Comparison of ENCODE assay signal across 8 cellular contexts in the genomic region with DNA sequence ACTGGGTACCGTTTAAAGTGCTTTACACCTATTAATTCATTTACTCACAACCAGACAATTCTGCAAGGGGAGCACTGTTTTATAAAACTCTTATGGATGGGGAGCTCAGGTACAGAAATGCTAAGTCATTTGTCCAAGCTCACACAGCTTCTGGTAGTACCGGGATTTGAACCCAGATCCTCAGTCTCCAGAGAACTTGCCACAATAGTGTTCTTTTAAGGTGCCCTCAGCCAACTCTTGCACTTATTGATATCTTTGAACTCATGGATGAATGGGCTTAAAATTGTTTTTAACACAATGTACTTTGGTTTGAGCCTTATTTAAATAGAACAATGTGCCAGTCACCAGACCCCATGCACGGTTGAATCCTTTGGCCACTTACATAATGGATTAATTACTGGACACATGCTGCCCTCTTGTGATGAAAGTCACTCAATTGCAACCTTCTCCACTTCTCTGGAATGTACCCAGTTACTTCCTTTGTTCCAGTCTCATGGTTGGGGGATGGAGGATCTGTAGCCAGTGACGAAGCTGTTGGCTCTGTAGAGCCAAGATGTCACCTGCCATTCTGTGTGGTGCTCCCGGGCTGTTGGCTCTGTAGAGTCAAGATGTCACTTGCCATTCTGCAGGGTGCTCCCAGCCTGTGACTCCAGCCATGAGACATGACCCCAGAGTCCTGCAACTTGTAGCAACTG.
A peak's percentile ranks its signal among the peaks of the same experiment; 100 is the strongest.
DNase-seq lines count a peak whose midpoint lies in the region; ATAC-seq, FAIRE-seq and TF ChIP-seq lines count a peak whose summit lies in the region.

No MANE protein-coding gene starts in this region.

- H3K36me3 Mint-ChIP-seq in type B pancreatic cell, result peaks cover 13% of the 10 kb centered on the region
- H3K36me3 Mint-ChIP-seq in activated T-helper 1 cell treated with anti-CD3 and anti-CD28 coated beads, Interleukin-12 subunit alpha, Interleukin-12 subunit beta, Interleukin-2, Interleukin-4 antibody, amounts not matched to agents 30 ng/mL and 10 ng/mL and 1 ng/mL, durations not matched to agents 14 hours and 24 hours and 36 hours (ENCODE audit: low read depth), result no peaks in the 10 kb centered on the region

- H3K36me3 ChIP-seq in BE2C (no peaks in the 10 kb centered on the region), colonic mucosa (no peaks in the 10 kb centered on the region)

- peak overlapping the region; percentile 52 for H3K27ac Mint-ChIP-seq in type B pancreatic cell
- H3K27ac Mint-ChIP-seq in activated T-helper 1 cell treated with anti-CD3 and anti-CD28 coated beads, Interleukin-12 subunit alpha, Interleukin-12 subunit beta, Interleukin-2, Interleukin-4 antibody, amounts not matched to agents 30 ng/mL and 10 ng/mL and 1 ng/mL, durations not matched to agents 14 hours and 24 hours and 36 hours, result no peak overlapping the region

- no peaks in the 10 kb centered on the region for H3K27me3 Mint-ChIP-seq in type B pancreatic cell
- H3K27me3 Mint-ChIP-seq in activated T-helper 1 cell treated with anti-CD3 and anti-CD28 coated beads, Interleukin-12 subunit alpha, Interleukin-12 subunit beta, Interleukin-2, Interleukin-4 antibody, amounts not matched to agents 30 ng/mL and 10 ng/mL and 1 ng/mL, durations not matched to agents 14 hours and 24 hours and 36 hours (ENCODE audit: insufficient read depth), result no peaks in the 10 kb centered on the region

- peak; percentile 36 for FAIRE-seq in H54 (lab: Jason Lieb, UNC)

- DNase-seq in BE2C (peak; percentile 38), H54 (ENCODE audit: insufficient read length, low spot score) (peak; percentile 78), NOMO-1 treated with dmso at 0.1 percent for 144 hours (lab: John Stamatoyannopoulos, UW; ENCODE audit: unreplicated experiment) (peak; percentile 23), colonic mucosa (no peak), left colon (no peak), type B pancreatic cell (ENCODE audit: extremely low spot score, unreplicated experiment) (no peak), GM19238 (ENCODE audit: insufficient read length, low spot score) (no peak)
- DNase-seq in activated T-helper 1 cell treated with anti-CD3 and anti-CD28 coated beads, Interleukin-12 subunit alpha, Interleukin-12 subunit beta, Interleukin-2, Interleukin-4 antibody, amounts not matched to agents 30 ng/mL and 10 ng/mL and 1 ng/mL, durations not matched to agents 14 hours and 24 hours and 36 hours (ENCODE audit: low spot score), result no peak

- TF ChIP-seq CTCF in BE2C (IDR thresholded peaks at IDR 0.05; ENCODE audit: low read depth, low read length) (peak; percentile 64), colonic mucosa (IDR thresholded peaks at IDR 0.05) (peak; percentile 35), type B pancreatic cell (conservative IDR thresholded peaks at IDR 0.05) (peak; percentile 63)

- no peak overlapping the region for H3K27ac ChIP-seq in colonic mucosa

- no peaks in the 10 kb centered on the region for H3K4me1 Mint-ChIP-seq in type B pancreatic cell (ENCODE audit: unreplicated experiment)
- H3K4me1 Mint-ChIP-seq in activated T-helper 1 cell treated with anti-CD3 and anti-CD28 coated beads, Interleukin-12 subunit alpha, Interleukin-12 subunit beta, Interleukin-2, Interleukin-4 antibody, amounts not matched to agents 30 ng/mL and 10 ng/mL and 1 ng/mL, durations not matched to agents 14 hours and 24 hours and 36 hours (ENCODE audit: low read depth), result no peaks in the 10 kb centered on the region

- H3K9ac ChIP-seq in colonic mucosa (ENCODE audit: low read depth in 2 of 2, low read length in 2 of 2), result no peak overlapping the region

- no peak for TF ChIP-seq POLR2A in H54 (IDR thresholded peaks at IDR 0.05; ENCODE audit: low read depth, low read length)

- H3K4me3 Mint-ChIP-seq in type B pancreatic cell, result no peak overlapping the region
- H3K4me3 Mint-ChIP-seq in activated T-helper 1 cell treated with anti-CD3 and anti-CD28 coated beads, Interleukin-12 subunit alpha, Interleukin-12 subunit beta, Interleukin-2, Interleukin-4 antibody, amounts not matched to agents 30 ng/mL and 10 ng/mL and 1 ng/mL, durations not matched to agents 14 hours and 24 hours and 36 hours, result no peak overlapping the region

- intact Hi-C loops in colonic mucosa (cut with DNase I), result loop anchor here (5.0 kb wide), 2 partner anchors 136 to 251 kb away; no protein-coding TSS in a partner anchor
- intact Hi-C loops in left colon (cut with DNase I, micrococcal nuclease), result no loop called here
- intact Hi-C loops in activated T-helper 1 cell treated with anti-CD3 and anti-CD28 coated beads, Interleukin-12 subunit alpha, Interleukin-12 subunit beta, Interleukin-2, Interleukin-4 antibody, amounts not matched to agents 30 ng/mL and 10 ng/mL and 1 ng/mL, durations not matched to agents 14 hours and 24 hours and 36 hours (cut with micrococcal nuclease), result loop anchor here (1.0 to 2.0 kb wide), 3 partner anchors 128 to 248 kb away; partner anchors contain the start of gene ZNRF2

- H3K27me3 ChIP-seq in BE2C (no peaks in the 10 kb centered on the region), colonic mucosa (no peaks in the 10 kb centered on the region)

- no peaks in the 10 kb centered on the region for H3K9me3 Mint-ChIP-seq in type B pancreatic cell
- H3K9me3 Mint-ChIP-seq in activated T-helper 1 cell treated with anti-CD3 and anti-CD28 coated beads, Interleukin-12 subunit alpha, Interleukin-12 subunit beta, Interleukin-2, Interleukin-4 antibody, amounts not matched to agents 30 ng/mL and 10 ng/mL and 1 ng/mL, durations not matched to agents 14 hours and 24 hours and 36 hours, result peaks cover 9% of the 10 kb centered on the region

- H3K4me3 ChIP-seq in BE2C (ENCODE audit: low read depth, low read length) (no peak overlapping the region), colonic mucosa (no peak overlapping the region)

- H3K4me1 ChIP-seq in BE2C, result no peaks in the 10 kb centered on the region
- H3K4me1 ChIP-seq in colonic mucosa, result no peaks in the 10 kb centered on the region

- no peaks in the 10 kb centered on the region for H3K9me3 ChIP-seq in BE2C
- H3K9me3 ChIP-seq in colonic mucosa, result no peaks in the 10 kb centered on the region

- peak; percentile 95 for ATAC-seq in left colon

Comparison
In these comparisons a context has a peak if more than half of its experiments do, and no peak if none do; other contexts are left out.
1. DNase-seq: peak in BE2C (single experiment), H54 (single experiment) and NOMO-1 treated with dmso at 0.1 percent for 144 hours (single experiment); none in colonic mucosa (single experiment), left colon (0 of 2), type B pancreatic cell (single experiment), GM19238 (single experiment) and activated T-helper 1 cell treated with anti-CD3 and anti-CD28 coated beads, Interleukin-12 subunit alpha, Interleukin-12 subunit beta, Interleukin-2, Interleukin-4 antibody, amounts not matched to agents 30 ng/mL and 10 ng/mL and 1 ng/mL, durations not matched to agents 14 hours and 24 hours and 36 hours (single experiment).
2. intact Hi-C loops: an anchor here in colonic mucosa (5.0 kb wide) and activated T-helper 1 cell treated with anti-CD3 and anti-CD28 coated beads, Interleukin-12 subunit alpha, Interleukin-12 subunit beta, Interleukin-2, Interleukin-4 antibody, amounts not matched to agents 30 ng/mL and 10 ng/mL and 1 ng/mL, durations not matched to agents 14 hours and 24 hours and 36 hours (1.0 to 2.0 kb wide); none called in left colon.
3. Peak in every context shown above with its lines, with median percentiles within 50 percentile points of each other: CTCF ChIP-seq.